In the genomic region with DNA sequence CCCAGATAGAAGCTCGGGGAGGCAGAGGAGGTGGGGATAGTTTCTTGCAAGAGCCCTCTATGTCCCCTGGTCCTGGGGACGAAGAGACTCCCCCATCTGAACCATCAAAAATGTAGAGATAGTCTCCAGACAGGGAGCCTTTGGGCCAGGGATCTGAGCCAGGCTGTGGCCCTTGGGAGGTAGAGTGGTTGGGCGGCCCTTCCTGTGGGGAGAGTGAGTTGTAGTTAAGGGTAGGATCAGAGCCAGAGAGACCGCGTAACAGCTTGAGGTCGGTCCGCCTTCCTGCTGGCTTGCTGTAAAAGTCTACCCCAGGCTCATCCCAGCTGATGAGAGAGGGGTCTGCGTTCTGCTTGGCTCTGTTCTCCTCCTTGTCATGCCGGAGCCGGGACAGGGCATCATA, we compare ENCODE assay signal across 1 cellular context.
TF ChIP-seq lines count a peak whose summit lies in the region.

No MANE protein-coding gene starts in this region.

TF ChIP-seq in K562, 482 proteins besides CTCF, POLR2A, EP300 and RAD21:
- TF ChIP-seq ZNF134 (CRISPR knock-in tag; conservative IDR thresholded peaks at IDR 0.05) (no peak), ZNF584 (CRISPR knock-in tag; IDR thresholded peaks at IDR 0.05; ENCODE audit: low read depth) (0 out of 2 replicates have a peak, but pooled peaks have one; percentile 30)
